18 cellular contexts compared by ENCODE assay signal in the genomic region with DNA sequence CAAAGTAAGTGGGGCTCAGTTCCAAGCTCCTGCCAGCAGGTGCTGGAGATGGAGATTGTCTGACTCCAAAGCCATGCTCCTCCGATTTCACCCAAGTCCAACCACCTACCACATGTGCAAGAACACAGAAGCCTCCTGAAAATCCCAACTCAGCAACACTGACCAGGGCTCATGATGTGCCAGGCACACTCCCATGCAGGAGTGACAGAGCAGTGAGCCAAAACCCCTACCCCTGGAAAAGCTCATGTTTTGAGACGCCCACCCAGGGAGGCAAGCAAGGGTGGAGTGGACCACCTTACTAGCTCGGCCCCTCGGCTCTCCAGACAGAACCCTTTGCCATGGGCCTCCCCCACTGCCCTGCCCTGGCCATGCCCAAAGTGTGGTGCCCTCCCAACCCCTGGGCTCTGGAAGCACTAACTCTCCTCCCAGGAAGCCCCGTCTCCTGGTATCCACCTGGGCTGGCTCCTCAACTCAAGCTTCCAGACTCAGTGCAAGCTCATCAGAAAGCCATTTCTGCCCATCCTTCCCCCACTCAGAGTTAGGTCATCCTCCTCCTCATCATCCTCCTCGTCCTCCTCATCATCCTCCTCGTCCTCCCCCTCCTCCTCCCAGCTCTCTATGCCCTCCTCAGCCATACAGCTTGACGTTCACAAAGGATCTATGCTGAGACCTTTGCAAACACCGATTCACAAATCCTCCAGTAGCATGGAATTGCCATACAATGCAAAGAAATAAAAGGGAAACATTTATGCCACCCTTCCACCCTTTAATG.
"Had no signal": no experiment of that assay in that cellular context is flagged by ENCODE, and none has a peak within 500 bp of the region (broad histone marks: within the 10 kb centered on the region; RNA-seq: fewer than 3 reads in every experiment).

No MANE protein-coding gene starts in this region.

- H3K27ac ChIP-seq: gastrocnemius medialis, right lobe of liver, skin epidermis, stomach, suprapubic skin, tibial nerve had no signal

- H3K36me3 ChIP-seq: gastrocnemius medialis, right lobe of liver, stomach, suprapubic skin had no signal

- DNase-seq: activated CD4-positive, alpha-beta memory T cell treated with anti-CD3 and anti-CD28 coated beads for 36 hours; activated CD4-positive, alpha-beta T cell treated with anti-CD3 and anti-CD28 coated beads for 48 hours; activated gamma-delta T cell; activated T-cell treated with anti-CD3 and anti-CD28 coated beads for 4 hours; aorta; central memory CD4-positive, alpha-beta T cell; dermis blood vessel endothelial cell; effector memory CD4-positive, alpha-beta T cell; gastrocnemius medialis; stimulated activated CD4-positive, alpha-beta T cell treated with anti-CD3 and anti-CD28 coated beads, Interleukin-1b, Interleukin-23, amount 100 ng/mL, for 48 hours; stomach had no signal

- H3K4me1 ChIP-seq: gastrocnemius medialis, right lobe of liver, stomach, tibial nerve had no signal

- H3K27ac Mint-ChIP-seq: activated CD4-positive, alpha-beta memory T cell treated with anti-CD3 and anti-CD28 coated beads for 36 hours; activated naive CD4-positive, alpha-beta T cell treated with anti-CD3 and anti-CD28 coated beads, Interleukin-2, amount 50 U/mL, for 72 hours; activated T-helper 1 cell treated with anti-CD3 and anti-CD28 coated beads, Interleukin-12 subunit alpha, Interleukin-12 subunit beta, Interleukin-2, Interleukin-4 antibody, amounts not matched to agents 30 ng/mL and 10 ng/mL and 1 ng/mL, durations not matched to agents 14 hours and 24 hours and 36 hours; memory B cell had no signal

- H3K4me1 Mint-ChIP-seq: memory B cell had no signal

- H3K36me3 Mint-ChIP-seq: activated CD4-positive, alpha-beta memory T cell treated with anti-CD3 and anti-CD28 coated beads for 36 hours; activated naive CD4-positive, alpha-beta T cell treated with anti-CD3 and anti-CD28 coated beads, Interleukin-2, amount 50 U/mL, for 72 hours; memory B cell had no signal

- H3K27me3 ChIP-seq: right lobe of liver, stomach, suprapubic skin, tibial nerve had no signal

- ATAC-seq: activated naive CD4-positive, alpha-beta T cell treated with anti-CD3 and anti-CD28 coated beads, Interleukin-2, amount 50 U/mL, for 72 hours; gastrocnemius medialis had no signal

- H3K4me3 ChIP-seq: gastrocnemius medialis, right lobe of liver, skin epidermis, stomach, suprapubic skin, tibial nerve had no signal

- H3K9me3 ChIP-seq: gastrocnemius medialis, right lobe of liver, stomach, suprapubic skin, tibial nerve had no signal

- H3K4me3 Mint-ChIP-seq: activated CD4-positive, alpha-beta memory T cell treated with anti-CD3 and anti-CD28 coated beads for 36 hours; activated T-helper 1 cell treated with anti-CD3 and anti-CD28 coated beads, Interleukin-12 subunit alpha, Interleukin-12 subunit beta, Interleukin-2, Interleukin-4 antibody, amounts not matched to agents 30 ng/mL and 10 ng/mL and 1 ng/mL, durations not matched to agents 14 hours and 24 hours and 36 hours; memory B cell had no signal
